In the genomic region with DNA sequence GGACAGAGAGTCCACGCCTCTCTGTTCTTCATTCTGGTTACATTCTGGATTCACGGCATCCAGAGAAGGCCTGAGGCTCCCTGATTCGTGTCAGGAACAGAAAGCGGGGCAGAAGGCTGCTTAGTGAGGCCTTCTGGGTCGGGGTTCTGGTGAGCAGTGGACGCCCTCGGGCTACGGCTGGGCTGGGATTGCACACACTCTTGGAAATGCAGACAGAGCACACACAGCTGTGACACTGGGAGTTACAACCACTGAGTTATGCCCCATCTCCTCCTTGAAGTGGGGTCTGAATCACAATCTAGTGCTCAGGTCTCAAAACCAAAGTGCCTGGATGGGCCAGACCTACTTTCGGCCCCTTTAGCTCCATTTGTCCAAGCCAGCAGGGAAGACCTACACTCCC, we compare ENCODE assay signal across 1 cellular context.
TF ChIP-seq lines count a peak whose summit lies in the region.

No MANE protein-coding gene starts in this region.

TF ChIP-seq in IMR-90, 13 proteins besides CTCF, POLR2A, EP300 and RAD21 (continued from another document):
- TF ChIP-seq, protein P1, sequence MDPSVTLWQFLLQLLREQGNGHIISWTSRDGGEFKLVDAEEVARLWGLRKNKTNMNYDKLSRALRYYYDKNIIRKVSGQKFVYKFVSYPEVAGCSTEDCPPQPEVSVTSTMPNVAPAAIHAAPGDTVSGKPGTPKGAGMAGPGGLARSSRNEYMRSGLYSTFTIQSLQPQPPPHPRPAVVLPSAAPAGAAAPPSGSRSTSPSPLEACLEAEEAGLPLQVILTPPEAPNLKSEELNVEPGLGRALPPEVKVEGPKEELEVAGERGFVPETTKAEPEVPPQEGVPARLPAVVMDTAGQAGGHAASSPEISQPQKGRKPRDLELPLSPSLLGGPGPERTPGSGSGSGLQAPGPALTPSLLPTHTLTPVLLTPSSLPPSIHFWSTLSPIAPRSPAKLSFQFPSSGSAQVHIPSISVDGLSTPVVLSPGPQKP (IDR thresholded peaks at IDR 0.05; ENCODE audit: borderline replicate concordance, low read depth, low read length) = no peak
- no peak for TF ChIP-seq MAFK (IDR thresholded peaks at IDR 0.05; ENCODE audit: low read depth, low read length)
